ENCODE assay signal across 8 cellular contexts in genomic region chr6:116051244-116051643, GRCh38.
"Had no signal": no experiment of that assay in that cellular context is flagged by ENCODE, and none has a peak within 500 bp of the region (broad histone marks: within the 10 kb centered on the region; RNA-seq: fewer than 3 reads in every experiment).

No MANE protein-coding gene starts in this region.

- ATAC-seq: HCT116 had no signal

- H3K4me1 ChIP-seq: HAP-1 had no signal

- H3K4me3 ChIP-seq: GM23248, HAP-1 had no signal

- H3K9ac ChIP-seq: GM23248 had no signal

- H2AFZ ChIP-seq: GM23248 had no signal

- DNase-seq: GM23248, GOT3, H7, HFFc6, KBM-7 had no signal

- H3K36me3 ChIP-seq: HAP-1 had no signal

- H3K27ac ChIP-seq: GM23248, HL-60 had no signal
